10 cellular contexts compared by ENCODE assay signal in genomic region chr17:58277107-58277506, GRCh38. TPM values are rescaled to one million over a fixed set of nuclear protein-coding genes. Genes with fewer than 3 reads are reported as not detected.
A peak's percentile ranks its signal among the peaks of the same experiment; 100 is the strongest.
DNase-seq lines count a peak whose midpoint lies in the region; ATAC-seq, FAIRE-seq and TF ChIP-seq lines count a peak whose summit lies in the region.
"Had no signal": no experiment of that assay in that cellular context is flagged by ENCODE, and none has a peak within 500 bp of the region (broad histone marks: within the 10 kb centered on the region; RNA-seq: fewer than 3 reads in every experiment).

No MANE protein-coding gene starts in this region.

- peaks cover 26 to 31% of the 10 kb centered on the region in 2 donors for H3K27me3 Mint-ChIP-seq in stimulated activated naive B cell treated with anti-CD40 and anti-IgM and Interleukin-4, amounts not matched to agents 10 μg/mL and 1 μg/mL and 100 μg/mL, for 72 hours

- H3K4me3 ChIP-seq in SU-DHL-6 (ENCODE audit: insufficient read depth, low read length, poor library complexity, severe bottlenecking): no peak overlapping the region
- no peak overlapping the region for H3K4me3 ChIP-seq in kidney (ENCODE audit: low read length in 2 of 2)

- no peaks in the 10 kb centered on the region for H3K79me2 ChIP-seq in SU-DHL-6 (ENCODE audit: insufficient read depth, low read length)

- no peak overlapping the region for H3K27ac ChIP-seq in C4-2B
- no peak overlapping the region for H3K27ac ChIP-seq in SU-DHL-6 (ENCODE audit: low read depth, low read length)
- H3K27ac ChIP-seq in kidney (ENCODE audit: low read depth in 2 of 2, low read length in 2 of 2): no peak overlapping the region

- no peak for FAIRE-seq in kidney (lab: Jason Lieb, UNC)

- peaks cover 4 to 7% of the 10 kb centered on the region in 2 donors for H3K4me1 Mint-ChIP-seq in stimulated activated naive B cell treated with anti-CD40 and anti-IgM and Interleukin-4, amounts not matched to agents 10 μg/mL and 1 μg/mL and 100 μg/mL, for 72 hours

- H3K36me3 Mint-ChIP-seq in stimulated activated naive B cell treated with anti-CD40 and anti-IgM and Interleukin-4, amounts not matched to agents 10 μg/mL and 1 μg/mL and 100 μg/mL, for 72 hours: no peaks in the 10 kb centered on the region
- H3K36me3 Mint-ChIP-seq: activated naive CD8-positive, alpha-beta T cell treated with anti-CD3 and anti-CD28 coated beads, Interleukin-2, amount 10 ng/mL, durations not matched to agents 7 days and 5 days had no signal

- ATAC-seq in stimulated activated naive B cell treated with anti-CD40 and anti-IgM and Interleukin-4, amounts not matched to agents 10 μg/mL and 1 μg/mL and 100 μg/mL, for 72 hours (replicated peaks): no peak
- ATAC-seq in HG02763 (IDR thresholded peaks at IDR 0.05; ENCODE audit: unreplicated experiment): no peak

- H3K4me3 Mint-ChIP-seq in stimulated activated naive B cell treated with anti-CD40 and anti-IgM and Interleukin-4, amounts not matched to agents 10 μg/mL and 1 μg/mL and 100 μg/mL, for 72 hours: no peak overlapping the region
- H3K4me3 Mint-ChIP-seq: activated naive CD8-positive, alpha-beta T cell treated with anti-CD3 and anti-CD28 coated beads, Interleukin-2, amount 10 ng/mL, durations not matched to agents 7 days and 5 days had no signal

- no peak overlapping the region for H3K27ac Mint-ChIP-seq in stimulated activated naive B cell treated with anti-CD40 and anti-IgM and Interleukin-4, amounts not matched to agents 10 μg/mL and 1 μg/mL and 100 μg/mL, for 72 hours
- H3K27ac Mint-ChIP-seq: activated naive CD8-positive, alpha-beta T cell treated with anti-CD3 and anti-CD28 coated beads, Interleukin-2, amount 10 ng/mL, durations not matched to agents 7 days and 5 days had no signal

- H3K27me3 ChIP-seq in SU-DHL-6 (ENCODE audit: low read length): no peaks in the 10 kb centered on the region

- H3K4me1 ChIP-seq in kidney (ENCODE audit: control insufficient read depth in 1 of 2, insufficient read depth in 1 of 2, low read depth in 1 of 2, low read length in 2 of 2): no peaks in the 10 kb centered on the region

- no peaks in the 10 kb centered on the region for H4K20me1 ChIP-seq in SU-DHL-6 (ENCODE audit: low read depth, low read length)

- TF ChIP-seq CTCF in C4-2B (conservative IDR thresholded peaks at IDR 0.05): peak; percentile 74
- peak; percentile 30 for TF ChIP-seq CTCF in GM13976 (IDR thresholded peaks at IDR 0.05; ENCODE audit: borderline replicate concordance, control extremely low read depth, extremely low read depth, insufficient read depth, missing control alignments)
- peak; percentile 46 for TF ChIP-seq CTCF in SU-DHL-6 (IDR thresholded peaks at IDR 0.05; ENCODE audit: insufficient read depth, low read length, poor library complexity, severe bottlenecking)
- TF ChIP-seq CTCF in kidney (IDR thresholded peaks at IDR 0.05; ENCODE audit: borderline replicate concordance, extremely low read depth, insufficient read depth): peak; percentile 7

- no peak overlapping the region for H2AFZ ChIP-seq in SU-DHL-6 (ENCODE audit: low read depth, low read length, severe bottlenecking)

- no peaks in the 10 kb centered on the region for H3F3A ChIP-seq in SU-DHL-6 (ENCODE audit: insufficient read depth)

- no peaks in the 10 kb centered on the region for H3K9me2 ChIP-seq in SU-DHL-6 (replicated peaks; ENCODE audit: insufficient read depth, low read length)

- H3K9ac ChIP-seq in SU-DHL-6 (ENCODE audit: low read length) (no peak overlapping the region), kidney (ENCODE audit: low read length in 2 of 2) (no peak overlapping the region)

- in situ Hi-C loops in GM13976 (cut with MboI; ENCODE audit: low sequenced_read_pairs, unreplicated experiment): no loop called here

- H3K9me3 ChIP-seq in SU-DHL-6 (ENCODE audit: insufficient read depth, low read length): no peaks in the 10 kb centered on the region
- H3K9me3 ChIP-seq in kidney (ENCODE audit: control insufficient read depth in 1 of 2, low read length in 2 of 2): no peaks in the 10 kb centered on the region

- intact Hi-C loops in kidney (cut with DNase I): no loop called here

- H3K9me3 Mint-ChIP-seq in stimulated activated naive B cell treated with anti-CD40 and anti-IgM and Interleukin-4, amounts not matched to agents 10 μg/mL and 1 μg/mL and 100 μg/mL, for 72 hours: no peaks in the 10 kb centered on the region
- H3K9me3 Mint-ChIP-seq: activated naive CD8-positive, alpha-beta T cell treated with anti-CD3 and anti-CD28 coated beads, Interleukin-2, amount 10 ng/mL, durations not matched to agents 7 days and 5 days had no signal

- DNase-seq in GM13976 (ENCODE audit: low spot score) (peak; percentile 66), kidney (no peak), HPDE6-E6E7 (ENCODE audit: extremely low spot score) (no peak), activated T-cell treated with anti-CD3 and anti-CD28 coated beads for 4 hours (no peak)
- DNase-seq in stimulated activated naive B cell treated with anti-CD40 and anti-IgM and Interleukin-4, amounts not matched to agents 10 μg/mL and 1 μg/mL and 100 μg/mL, for 72 hours: no peak
- DNase-seq: activated naive CD8-positive, alpha-beta T cell treated with anti-CD3 and anti-CD28 coated beads, Interleukin-2, amount 10 ng/mL, durations not matched to agents 7 days and 5 days; NK-92 treated with Interleukin-12 subunit alpha and Interleukin-12 subunit beta, amount 100 ng/mL, for 24 hours had no signal

- H3K36me3 ChIP-seq in SU-DHL-6 (ENCODE audit: low read length) (no peaks in the 10 kb centered on the region), kidney (ENCODE audit: control insufficient read depth in 1 of 2, insufficient read depth in 2 of 2, low read length in 2 of 2) (no peaks in the 10 kb centered on the region)

- no peak overlapping the region for H3K4me2 ChIP-seq in SU-DHL-6 (ENCODE audit: low read depth, low read length, poor library complexity, severe bottlenecking)

RNA-seq across cellular contexts. Expression of gene MPO, which starts 3.6 kb away (rescaled TPM):
- total RNA-seq in kidney: 0.47 TPM
- polyA plus RNA-seq in kidney (ENCODE audit: insufficient read depth, low read depth, low replicate concordance): not detected
- total RNA-seq: activated naive CD8-positive, alpha-beta T cell treated with anti-CD3 and anti-CD28 coated beads, Interleukin-2, amount 10 ng/mL, durations not matched to agents 7 days and 5 days had no signal

RNA-seq across cellular contexts. Expression of gene LPO, which starts 38.7 kb away (rescaled TPM):
- not detected for total RNA-seq in kidney
- not detected for polyA plus RNA-seq in kidney (ENCODE audit: insufficient read depth, low read depth, low replicate concordance)
- total RNA-seq: activated naive CD8-positive, alpha-beta T cell treated with anti-CD3 and anti-CD28 coated beads, Interleukin-2, amount 10 ng/mL, durations not matched to agents 7 days and 5 days had no signal

RNA-seq across cellular contexts. Expression of gene TSPOAP1, which starts 51.5 kb away (rescaled TPM):
- 30.6 TPM for total RNA-seq in kidney
- 12.5 TPM for polyA plus RNA-seq in kidney (ENCODE audit: insufficient read depth, low read depth, low replicate concordance)

RNA-seq across cellular contexts. Expression of gene MKS1, which starts 58.1 kb away (rescaled TPM):
- 25.6 TPM for total RNA-seq in kidney
- 17.2 TPM for polyA plus RNA-seq in kidney (ENCODE audit: insufficient read depth, low read depth, low replicate concordance)

Comparison
In these comparisons a context has a peak if more than half of its experiments do, and no peak if none do; other contexts are left out.
1. CTCF ChIP-seq: peak in every context shown above with its lines; median percentile 74 in C4-2B; 46 in SU-DHL-6; 30 in GM13976; 7 in kidney.